8 cellular contexts compared by ENCODE assay signal in genomic region chr10:22228167-22228938, GRCh38. TPM values are rescaled to one million over a fixed set of nuclear protein-coding genes. Genes with fewer than 3 reads are reported as not detected.
DNase-seq lines count a peak whose midpoint lies in the region; ATAC-seq and TF ChIP-seq lines count a peak whose summit lies in the region.

No MANE protein-coding gene starts in this region.

- intact Hi-C loops in heart right ventricle (cut with DNase I): loop anchor here in 7 of 10 donors (2.0 to 10.0 kb wide), 8 partner anchors 88 to 226 kb away; partner anchors contain the start of genes COMMD3 (in 5 of the 7), DNAJC1 (in 3 of the 7), BMI1 (in 1 of the 7) and SPAG6 (in 1 of the 7)
- intact Hi-C loops in cardiac septum (cut with DNase I): loop anchor here (10.0 kb wide), 2 partner anchors 206 to 224 kb away; partner anchors contain the start of gene DNAJC1
- intact Hi-C loops in vagina (cut with DNase I): no loop called here

- H3K9me3 ChIP-seq in heart right ventricle (no peaks in the 10 kb centered on the region), vagina (no peaks in the 10 kb centered on the region)

- peaks cover 18% of the 10 kb centered on the region for H3K4me1 Mint-ChIP-seq in brain

- H4K8ac ChIP-seq in mesendoderm (ENCODE audit: low read depth, low read length): no peak overlapping the region

- no peak for TF ChIP-seq POLR2A in vagina (IDR thresholded peaks at IDR 0.05)

- peaks cover 0 to 14% (median 8%) of the 10 kb centered on the region in 9 donors for H3K4me1 ChIP-seq in heart right ventricle
- H3K4me1 ChIP-seq in mesendoderm (ENCODE audit: control insufficient read depth, low read depth, low read length): no peaks in the 10 kb centered on the region
- H3K4me1 ChIP-seq in vagina: peaks cover 5% of the 10 kb centered on the region

- WGBS in heart right ventricle, 2 donors: 55 to 61% methylated on average over 9 of the region's 9 CpGs
- WGBS in mesendoderm (ENCODE audit: extremely low coverage, insufficient coverage, low lambda C conversion rate): no CpG with 5 or more reads among the region's 9 CpGs

- no peak overlapping the region for H2BK15ac ChIP-seq in mesendoderm (replicated peaks; ENCODE audit: low read depth)

- no peak overlapping the region for H3K4me2 ChIP-seq in mesendoderm (ENCODE audit: low read length)

- DNase-seq in heart right ventricle: no peak
- DNase-seq in cardiac septum (ENCODE audit: low spot score): no peak
- DNase-seq in mesendoderm: no peak
- no peak for DNase-seq in vagina (ENCODE audit: extremely low spot score in 2 of 2)
- DNase-seq in AML-193 (lab: John Stamatoyannopoulos, UW): no peak
- no peak for DNase-seq in NOMO-1 treated with DMSO at 0.1 percent for 48 hours (lab: John Stamatoyannopoulos, UW; ENCODE audit: unreplicated experiment)

- no peaks in the 10 kb centered on the region for H3K27me3 ChIP-seq in heart right ventricle
- H3K27me3 ChIP-seq in mesendoderm (ENCODE audit: insufficient read depth, low read length, poor library complexity): no peaks in the 10 kb centered on the region
- no peaks in the 10 kb centered on the region for H3K27me3 ChIP-seq in vagina

- peak overlapping the region; percentile 66 for H3K9ac ChIP-seq in mesendoderm (ENCODE audit: low read length)

- no peak overlapping the region for H3K4ac ChIP-seq in mesendoderm (ENCODE audit: low read depth, low read length)

- no peak for TF ChIP-seq CTCF in heart right ventricle (IDR thresholded peaks at IDR 0.05)
- no peak for TF ChIP-seq CTCF in brain (conservative IDR thresholded peaks at IDR 0.05)
- TF ChIP-seq CTCF in vagina (IDR thresholded peaks at IDR 0.05): no peak

- no peak overlapping the region for H2AK5ac ChIP-seq in mesendoderm (ENCODE audit: low read length)

- H3K36me3 ChIP-seq in heart right ventricle: no peaks in the 10 kb centered on the region
- H3K36me3 ChIP-seq in mesendoderm (ENCODE audit: control insufficient read depth, insufficient read depth, low read length): no peaks in the 10 kb centered on the region
- no peaks in the 10 kb centered on the region for H3K36me3 ChIP-seq in vagina

- no peak overlapping the region for H2BK5ac ChIP-seq in mesendoderm (ENCODE audit: low read length)

- H3K56ac ChIP-seq in mesendoderm (ENCODE audit: low read length): peak overlapping the region; percentile 84

- peak overlapping the region; percentile 87 to 98 (median 91) for H3K4me3 Mint-ChIP-seq in brain

- peaks cover 15% of the 10 kb centered on the region for H3K27me3 Mint-ChIP-seq in brain

- peaks cover 0 to 9% (median 0%) of the 10 kb centered on the region in 5 experiments for H3K9me3 Mint-ChIP-seq in brain

- peak overlapping the region; percentile 84 to 95 (median 92) for H3K27ac ChIP-seq in heart right ventricle
- no peak overlapping the region for H3K27ac ChIP-seq in mesendoderm (ENCODE audit: low read depth, low read length)
- peak overlapping the region; percentile 97 for H3K27ac ChIP-seq in vagina

- no peaks in the 10 kb centered on the region for H3K36me3 Mint-ChIP-seq in brain

- ATAC-seq in heart right ventricle (no peak), HG02610 (IDR thresholded peaks at IDR 0.05; ENCODE audit: unreplicated experiment) (no peak)

- H3K27ac Mint-ChIP-seq in brain: peak overlapping the region; percentile 73 to 98 (median 88)

- H4K5ac ChIP-seq in mesendoderm (ENCODE audit: low read length): no peak overlapping the region

- H3K79me1 ChIP-seq in mesendoderm (ENCODE audit: low read length): no peaks in the 10 kb centered on the region

- no peak overlapping the region for H2BK120ac ChIP-seq in mesendoderm (ENCODE audit: low read depth, low read length)

- H3K23ac ChIP-seq in mesendoderm (ENCODE audit: low read length): no peak overlapping the region

- H3K18ac ChIP-seq in mesendoderm (ENCODE audit: low read length): no peak overlapping the region

- peak overlapping the region; percentile 53 to 81 (median 76) for H3K4me3 ChIP-seq in heart right ventricle
- peak overlapping the region; percentile 84 for H3K4me3 ChIP-seq in mesendoderm (ENCODE audit: low read length)
- H3K4me3 ChIP-seq in vagina: peak overlapping the region; percentile 57 to 70

- H3K79me2 ChIP-seq in mesendoderm (ENCODE audit: control insufficient read depth, insufficient read depth, low read length): no peaks in the 10 kb centered on the region

RNA-seq across cellular contexts. Expression of gene EBLN1, which starts 10.5 kb away (rescaled TPM):
- total RNA-seq in heart right ventricle (not detected), cardiac septum (not detected), vagina (not detected)
- polyA plus RNA-seq in heart right ventricle (not detected), brain (ENCODE audit: insufficient read depth, low read depth, low replicate concordance) (not detected)
- polyA plus RNA-seq in mesendoderm (2013, experiment 1 of 2): 0.03 TPM
- not detected for polyA plus RNA-seq in mesendoderm (2013, experiment 2 of 2)
